Comparison of ENCODE assay signal across 17 cellular contexts in the genomic region with DNA sequence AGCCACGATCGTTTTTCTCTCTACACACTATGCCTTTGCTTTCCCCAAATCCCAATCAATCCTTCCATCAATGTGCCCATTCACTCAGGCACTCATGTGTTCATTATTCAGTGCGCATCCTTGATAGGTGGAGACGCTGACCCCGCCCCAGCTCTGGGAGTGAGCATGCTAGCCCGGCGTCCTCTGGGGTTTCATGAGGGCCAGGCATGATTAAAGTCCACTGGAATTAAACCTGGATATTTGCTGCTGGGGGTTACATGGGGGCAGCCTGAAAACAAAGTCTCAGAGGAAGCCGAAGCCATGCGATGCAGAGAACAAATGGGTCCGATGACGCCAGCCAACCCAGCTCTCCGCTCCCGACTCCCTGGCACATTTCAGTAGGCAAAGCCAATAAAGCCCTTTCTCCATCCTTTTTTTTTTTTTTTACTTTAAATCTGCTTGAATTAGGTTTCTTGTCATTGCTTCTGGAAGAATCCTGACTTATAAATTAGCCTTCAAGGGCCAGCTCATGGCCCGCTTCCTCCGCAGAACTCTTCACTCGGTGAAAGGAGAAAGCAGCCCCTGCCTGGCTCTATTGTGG.
DNase-seq lines count a peak whose midpoint lies in the region; ATAC-seq and TF ChIP-seq lines count a peak whose summit lies in the region.
"Had no signal": no experiment of that assay in that cellular context is flagged by ENCODE, and none has a peak within 500 bp of the region (broad histone marks: within the 10 kb centered on the region; RNA-seq: fewer than 3 reads in every experiment).

No MANE protein-coding gene starts in this region.

- no peak overlapping the region for H3K4me3 Mint-ChIP-seq in CD4-positive, alpha-beta memory T cell
- H3K4me3 Mint-ChIP-seq: CD14-positive monocyte; CD8-positive, alpha-beta T cell; GM23338; IgD-negative memory B cell had no signal

- H3K27me3 ChIP-seq in hepatocyte (no peaks in the 10 kb centered on the region), neuronal stem cell (ENCODE audit: control insufficient read depth in 3 of 3, insufficient read depth in 3 of 3, low read depth in 1 of 3, low read length in 3 of 3) (no peaks in the 10 kb centered on the region)
- no peaks in the 10 kb centered on the region for H3K27me3 ChIP-seq in CD4-positive, alpha-beta memory T cell (ENCODE audit: insufficient read depth, low read length)
- H3K27me3 ChIP-seq: BLaER1 had no signal

- CTCF ChIA-PET in CD4-positive, alpha-beta memory T cell (lab: Charles Lee; ENCODE audit: partially characterized antibody) = no interaction called here

- no peak overlapping the region for H3K18ac ChIP-seq in neuronal stem cell (ENCODE audit: low read length)

- H3K27ac Mint-ChIP-seq in CD4-positive, alpha-beta memory T cell = no peak overlapping the region
- H3K27ac Mint-ChIP-seq: CD14-positive monocyte; CD8-positive, alpha-beta T cell; GM23338; IgD-negative memory B cell had no signal

- no peak overlapping the region for H2AFZ ChIP-seq in hepatocyte
- no peak overlapping the region for H2AFZ ChIP-seq in neuronal stem cell (ENCODE audit: low read length)
- H2AFZ ChIP-seq: GM23338 had no signal

- no peak for DNase-seq in hepatocyte (ENCODE audit: low spot score)
- no peak for DNase-seq in neuronal stem cell (ENCODE audit: low spot score)
- no peak for DNase-seq in CD4-positive, alpha-beta memory T cell
- DNase-seq in NK-92 (lab: John Stamatoyannopoulos, UW; ENCODE audit: unreplicated experiment) = no peak
- DNase-seq: AML-193; Calu3; CD8-positive, alpha-beta T cell; DMS79 treated with DMSO at 0.1 percent for 48 hours; GF-D8; HCEC 1CT had no signal

- H2BK120ac ChIP-seq in neuronal stem cell (ENCODE audit: low read depth, low read length) = no peak overlapping the region

- H2AK5ac ChIP-seq in neuronal stem cell (ENCODE audit: low read depth, low read length) = peak overlapping the region; percentile 2

- intact Hi-C loops in CD4-positive, alpha-beta memory T cell (cut with micrococcal nuclease) = no loop called here

- POLR2A ChIA-PET in CD4-positive, alpha-beta memory T cell (lab: Charles Lee; ENCODE audit: partially characterized antibody) = no interaction called here

- H2BK12ac ChIP-seq in neuronal stem cell (ENCODE audit: low read length) = no peak overlapping the region

- peaks cover 0 to 2% (median 0%) of the 10 kb centered on the region in 8 donors for H3K9me3 Mint-ChIP-seq in CD4-positive, alpha-beta memory T cell
- H3K9me3 Mint-ChIP-seq: CD8-positive, alpha-beta T cell; GM23338 had no signal

- no peak overlapping the region for H4K8ac ChIP-seq in neuronal stem cell (ENCODE audit: low read depth, low read length)

- H3K9me3 ChIP-seq in hepatocyte (ENCODE audit: low read depth) (no peaks in the 10 kb centered on the region), neuronal stem cell (replicated peaks in 1 of 2; ENCODE audit: control insufficient read depth in 2 of 2, insufficient read depth in 1 of 2, low read depth in 1 of 2, low read length in 2 of 2) (peaks cover 0 to 4% of the 10 kb centered on the region in 2 donors)
- H3K9me3 ChIP-seq in CD4-positive, alpha-beta memory T cell (ENCODE audit: control insufficient read depth in 1 of 2, low read length in 2 of 2) = no peaks in the 10 kb centered on the region
- H3K9me3 ChIP-seq: A549, BLaER1 had no signal

- H3K9me2 ChIP-seq in hepatocyte (replicated peaks; ENCODE audit: insufficient read depth) = no peaks in the 10 kb centered on the region

- TF ChIP-seq CTCF in hepatocyte (IDR thresholded peaks at IDR 0.05; ENCODE audit: poor library complexity) = no peak

- H4K20me1 ChIP-seq in hepatocyte (ENCODE audit: insufficient read depth, poor library complexity, severe bottlenecking) = no peaks in the 10 kb centered on the region
- H4K20me1 ChIP-seq: BLaER1 had no signal

- peak overlapping the region; percentile 44 for H3K27ac ChIP-seq in cingulate gyrus (ENCODE audit: low read depth, low read length)
- peak overlapping the region; percentile 69 for H3K27ac ChIP-seq in hepatocyte
- H3K27ac ChIP-seq in neuronal stem cell (replicated peaks; ENCODE audit: low read length) = no peak overlapping the region
- H3K27ac ChIP-seq in CD4-positive, alpha-beta memory T cell (ENCODE audit: low read depth, low read length) = no peak overlapping the region
- H3K27ac ChIP-seq: A549, BLaER1 had no signal

- H3K4me2 ChIP-seq in hepatocyte (no peak overlapping the region), neuronal stem cell (ENCODE audit: insufficient read depth, low read length, poor library complexity, severe bottlenecking) (no peak overlapping the region)
- H3K4me2 ChIP-seq: BLaER1, GM23338 had no signal

- no peak overlapping the region for H2BK5ac ChIP-seq in neuronal stem cell (ENCODE audit: low read length)

- 95% methylated on average over 16 of the region's 16 CpGs for WGBS in hepatocyte (ENCODE audit: low lambda C conversion rate, missing lambda C conversion rate)
- no CpG with 5 or more reads among the region's 16 CpGs for WGBS in neuronal stem cell (ENCODE audit: extremely low coverage in 2 of 2, insufficient read length in 2 of 2, insufficient replicate concordance in 1 of 2), 2 donors

- no peak overlapping the region for H4K91ac ChIP-seq in neuronal stem cell (ENCODE audit: low read depth, low read length, poor library complexity)

- H3K27me3 Mint-ChIP-seq in CD4-positive, alpha-beta memory T cell = no peaks in the 10 kb centered on the region

- H3K14ac ChIP-seq in neuronal stem cell (ENCODE audit: low read length) = no peak overlapping the region

- H3K4me1 ChIP-seq in hepatocyte (ENCODE audit: insufficient read depth) = peaks cover 3% of the 10 kb centered on the region
- H3K4me1 ChIP-seq in neuronal stem cell (ENCODE audit: control insufficient read depth in 2 of 2, insufficient read depth in 1 of 2, low read depth in 1 of 2, low read length in 2 of 2) = peaks cover 0 to 2% of the 10 kb centered on the region in 2 donors
- no peaks in the 10 kb centered on the region for H3K4me1 ChIP-seq in CD4-positive, alpha-beta memory T cell (ENCODE audit: insufficient read depth, low read length)

- H3K79me1 ChIP-seq in neuronal stem cell (ENCODE audit: low read depth, low read length) = no peaks in the 10 kb centered on the region

- no peak overlapping the region for H2BK15ac ChIP-seq in neuronal stem cell (ENCODE audit: low read length)

- no peak overlapping the region for H3K23ac ChIP-seq in neuronal stem cell (ENCODE audit: low read depth, low read length, poor library complexity)

- no peak overlapping the region for H3K4me3 ChIP-seq in hepatocyte
- no peak overlapping the region for H3K4me3 ChIP-seq in neuronal stem cell (ENCODE audit: low read length in 2 of 2)
- no peak overlapping the region for H3K4me3 ChIP-seq in CD4-positive, alpha-beta memory T cell (ENCODE audit: low read length in 2 of 2)
- H3K4me3 ChIP-seq: A549, BLaER1, GM23338 had no signal

- peaks cover 0 to 7% (median 0%) of the 10 kb centered on the region in 4 donors for H3K4me1 Mint-ChIP-seq in CD4-positive, alpha-beta memory T cell
- H3K4me1 Mint-ChIP-seq: IgD-negative memory B cell had no signal

- no peaks in the 10 kb centered on the region for H3K36me3 Mint-ChIP-seq in CD4-positive, alpha-beta memory T cell
- H3K36me3 Mint-ChIP-seq: CD14-positive monocyte; CD8-positive, alpha-beta T cell had no signal

- H3K9ac ChIP-seq in neuronal stem cell (ENCODE audit: low read depth, low read length, poor library complexity) = no peak overlapping the region
- H3K9ac ChIP-seq: BLaER1 had no signal

- H3K4ac ChIP-seq in neuronal stem cell (ENCODE audit: low read length) = no peak overlapping the region

- H3K36me3 ChIP-seq in hepatocyte (replicated peaks; ENCODE audit: insufficient read depth, low read depth) = no peaks in the 10 kb centered on the region
- no peaks in the 10 kb centered on the region for H3K36me3 ChIP-seq in neuronal stem cell (replicated peaks in 1 of 2; ENCODE audit: control insufficient read depth in 2 of 2, insufficient read depth in 2 of 2, low read length in 2 of 2)
- H3K36me3 ChIP-seq in CD4-positive, alpha-beta memory T cell (ENCODE audit: insufficient read depth, low read length) = no peaks in the 10 kb centered on the region
- H3K36me3 ChIP-seq: BLaER1 had no signal

- H3K79me2 ChIP-seq in hepatocyte = no peaks in the 10 kb centered on the region

- ATAC-seq in HG02610 (IDR thresholded peaks at IDR 0.05; ENCODE audit: unreplicated experiment) = no peak
- ATAC-seq: A549; CD8-positive, alpha-beta T cell; GM23338 had no signal

Comparison
In these comparisons a context has a peak if more than half of its experiments do, and no peak if none do; other contexts are left out.
1. H3K27ac ChIP-seq: peak in cingulate gyrus (single experiment) and hepatocyte (single experiment); none in neuronal stem cell (single experiment) and CD4-positive, alpha-beta memory T cell (single experiment).